ENCODE assay signal across 8 cellular contexts in genomic region chr11:68855205-68855978, GRCh38. TPM values are rescaled to one million over a fixed set of nuclear protein-coding genes. Genes with fewer than 3 reads are reported as not detected.
DNase-seq lines count a peak whose midpoint lies in the region; ATAC-seq and TF ChIP-seq lines count a peak whose summit lies in the region.

No MANE protein-coding gene starts in this region.

- no peak overlapping the region for H2AK5ac ChIP-seq in trophoblast cell (ENCODE audit: low read length)

- peak overlapping the region; percentile 70 to 74 for H3K4me3 Mint-ChIP-seq in activated T-cell treated with anti-CD3 and anti-CD28 coated beads, Interleukin-2, amount 50 U/mL, for 72 hours
- peak overlapping the region; percentile 46 for H3K4me3 Mint-ChIP-seq in glutamatergic neuron (ENCODE audit: unreplicated experiment)

- H3K9me3 ChIP-seq in HUES64 (ENCODE audit: insufficient read depth, low read depth, low read length) (peaks cover 4% of the 10 kb centered on the region; the same call in 1 of the 2 replicates), trophoblast cell (ENCODE audit: insufficient read depth, low read depth, low read length) (no peaks in the 10 kb centered on the region)

- peaks cover 21% of the 10 kb centered on the region for H3K27me3 Mint-ChIP-seq in activated T-cell treated with anti-CD3 and anti-CD28 coated beads, Interleukin-2, amount 50 U/mL, for 72 hours (ENCODE audit: low read depth)
- H3K27me3 Mint-ChIP-seq in glutamatergic neuron (ENCODE audit: unreplicated experiment), result peaks cover 18% of the 10 kb centered on the region

- peaks cover 25% of the 10 kb centered on the region for H3K27me3 ChIP-seq in HUES64 (ENCODE audit: insufficient read depth, low read length)
- H3K27me3 ChIP-seq in trophoblast cell (ENCODE audit: insufficient read depth, low read length), result peaks cover 12% of the 10 kb centered on the region

- DNase-seq in AG10803 (ENCODE audit: low read depth), result peak; percentile 55
- peak in 1 of 2 donors; percentile 33 for DNase-seq in activated T-cell treated with anti-CD3 and anti-CD28 coated beads, Interleukin-2, amount 50 U/mL, for 72 hours
- peak; percentile 35 for DNase-seq in glutamatergic neuron
- DNase-seq in trophoblast cell, result peak in 1 of 2 donors; percentile 63
- DNase-seq in GOT3 (lab: John Stamatoyannopoulos, UW), result no peak
- DNase-seq in kidney tubule cell (ENCODE audit: low spot score), result no peak
- no peak for DNase-seq in mucosa of gallbladder (ENCODE audit: low spot score)

- H3K9ac ChIP-seq in HUES64 (ENCODE audit: low read depth, low read length) (no peak overlapping the region; the same call in 1 of the 2 replicates), trophoblast cell (ENCODE audit: low read length) (no peak overlapping the region)

- H2AFZ ChIP-seq in trophoblast cell (ENCODE audit: insufficient read depth, low read length, poor library complexity), result peak overlapping the region; percentile 56

- H3K27ac ChIP-seq in HUES64 (ENCODE audit: low read depth, low read length) (peak overlapping the region; percentile 67; the same call in 1 of the 2 replicates), trophoblast cell (ENCODE audit: low read depth, low read length) (no peak overlapping the region)

- H4K91ac ChIP-seq in trophoblast cell (ENCODE audit: low read depth, low read length), result no peak overlapping the region

- H2BK5ac ChIP-seq in trophoblast cell (ENCODE audit: low read depth, low read length, poor library complexity), result no peak overlapping the region

- H3K79me2 ChIP-seq in trophoblast cell (ENCODE audit: control insufficient read depth, insufficient read depth, low read length, poor library complexity), result no peaks in the 10 kb centered on the region

- H3K4me1 Mint-ChIP-seq in activated T-cell treated with anti-CD3 and anti-CD28 coated beads, Interleukin-2, amount 50 U/mL, for 72 hours (ENCODE audit: low read depth), result no peaks in the 10 kb centered on the region
- H3K4me1 Mint-ChIP-seq in glutamatergic neuron (ENCODE audit: low read depth, unreplicated experiment), result no peaks in the 10 kb centered on the region

- H3K4me1 ChIP-seq in HUES64 (ENCODE audit: insufficient read depth, low read length) (0 out of 2 replicates have a peak, but pooled peaks cover 4% of the 10 kb centered on the region), trophoblast cell (ENCODE audit: control insufficient read depth in 1 of 2, insufficient read depth in 2 of 2, low read length in 2 of 2) (peaks cover 3 to 7% of the 10 kb centered on the region in 2 experiments)

- H3K9me3 Mint-ChIP-seq in activated T-cell treated with anti-CD3 and anti-CD28 coated beads, Interleukin-2, amount 50 U/mL, for 72 hours, result no peaks in the 10 kb centered on the region
- peaks cover 2% of the 10 kb centered on the region for H3K9me3 Mint-ChIP-seq in glutamatergic neuron (ENCODE audit: unreplicated experiment)

- no peaks in the 10 kb centered on the region for H3K36me3 Mint-ChIP-seq in activated T-cell treated with anti-CD3 and anti-CD28 coated beads, Interleukin-2, amount 50 U/mL, for 72 hours (ENCODE audit: insufficient read depth in 2 of 2)
- peaks cover 6% of the 10 kb centered on the region for H3K36me3 Mint-ChIP-seq in glutamatergic neuron (ENCODE audit: unreplicated experiment)

- H3K23ac ChIP-seq in trophoblast cell (ENCODE audit: low read length), result no peak overlapping the region

- H3K27ac Mint-ChIP-seq in activated T-cell treated with anti-CD3 and anti-CD28 coated beads, Interleukin-2, amount 50 U/mL, for 72 hours, result no peak overlapping the region
- H3K27ac Mint-ChIP-seq in glutamatergic neuron (ENCODE audit: unreplicated experiment), result no peak overlapping the region

- no peak overlapping the region for H3K18ac ChIP-seq in trophoblast cell (ENCODE audit: low read length)

- H3K4me3 ChIP-seq in AG10803 (ENCODE audit: low read length) (peak overlapping the region; percentile 59), HUES64 (ENCODE audit: low read length) (peak overlapping the region; percentile 74), trophoblast cell (ENCODE audit: low read depth, low read length) (peak overlapping the region; percentile 55)

- peak overlapping the region; percentile 75 for H3K4me2 ChIP-seq in trophoblast cell (ENCODE audit: low read length)

- H4K8ac ChIP-seq in trophoblast cell (ENCODE audit: low read depth, low read length), result peak overlapping the region; percentile 8

- no peaks in the 10 kb centered on the region for H3K36me3 ChIP-seq in HUES64 (ENCODE audit: insufficient read depth, low read length)
- H3K36me3 ChIP-seq in trophoblast cell (ENCODE audit: control insufficient read depth in 1 of 2, insufficient read depth in 2 of 2, low read length in 2 of 2), result no peaks in the 10 kb centered on the region

- H2BK120ac ChIP-seq in trophoblast cell (ENCODE audit: insufficient read depth, low read length, poor library complexity), result no peak overlapping the region

- no peak overlapping the region for H4K12ac ChIP-seq in trophoblast cell (ENCODE audit: low read depth, low read length)

- 4% methylated on average over 62 of the region's 62 CpGs for WGBS in HUES64
- WGBS in trophoblast cell (ENCODE audit: extremely low coverage, insufficient coverage, insufficient read length), result no CpG with 5 or more reads among the region's 62 CpGs

- peak; percentile 39; the same call in 1 of the 2 replicates for TF ChIP-seq CTCF in AG10803 (conservative IDR thresholded peaks at IDR 0.05; ENCODE audit: low read length)
- TF ChIP-seq CTCF in glutamatergic neuron (IDR thresholded peaks at IDR 0.05; ENCODE audit: partially characterized antibody, unreplicated experiment), result no peak

- ATAC-seq in activated T-cell treated with anti-CD3 and anti-CD28 coated beads, Interleukin-2, amount 50 U/mL, for 72 hours (replicated peaks in 1 of 2), result peak; percentile 53 to 82

- H3K14ac ChIP-seq in trophoblast cell (ENCODE audit: low read length), result no peak overlapping the region

- no peaks in the 10 kb centered on the region for H3K79me1 ChIP-seq in trophoblast cell (ENCODE audit: low read length)

- H2BK12ac ChIP-seq in trophoblast cell (ENCODE audit: low read length), result no peak overlapping the region

- H3K4ac ChIP-seq in trophoblast cell (ENCODE audit: low read depth, low read length), result no peak overlapping the region

RNA-seq across cellular contexts. Expression of gene CPT1A, which starts 13.7 kb away (rescaled TPM):
- polyA plus RNA-seq in HUES64 (2013, experiment 1 of 2), result 5.2 TPM
- polyA plus RNA-seq in HUES64 (2013, experiment 2 of 2), result 6.1 TPM
- total RNA-seq in activated T-cell treated with anti-CD3 and anti-CD28 coated beads, Interleukin-2, amount 50 U/mL, for 72 hours, result 10 to 100 TPM; 26.2 to 35.8 TPM
- total RNA-seq in glutamatergic neuron (ENCODE audit: unreplicated experiment) (4.1 TPM), mucosa of gallbladder (102 TPM)
- 0.17 and 0.21 TPM in 2 replicates for polyA plus RNA-seq in trophoblast cell (2013)

RNA-seq across cellular contexts. Expression of gene MRPL21, which starts 48.2 kb away (rescaled TPM):
- 80.1 TPM for polyA plus RNA-seq in HUES64 (2013, experiment 1 of 2)
- 71.4 TPM for polyA plus RNA-seq in HUES64 (2013, experiment 2 of 2)
- 10 to 100 TPM; 56.4 to 74.0 TPM for total RNA-seq in activated T-cell treated with anti-CD3 and anti-CD28 coated beads, Interleukin-2, amount 50 U/mL, for 72 hours
- total RNA-seq in glutamatergic neuron (ENCODE audit: unreplicated experiment) (54.3 TPM), mucosa of gallbladder (41.4 TPM)
- polyA plus RNA-seq in trophoblast cell (2013), result 47.9 and 49.0 TPM in 2 replicates

RNA-seq across cellular contexts. Expression of gene IGHMBP2, which starts 48.3 kb away (rescaled TPM):
- polyA plus RNA-seq in HUES64 (2013, experiment 1 of 2), result 9.1 TPM
- polyA plus RNA-seq in HUES64 (2013, experiment 2 of 2), result 9.3 TPM
- total RNA-seq in activated T-cell treated with anti-CD3 and anti-CD28 coated beads, Interleukin-2, amount 50 U/mL, for 72 hours, result 10 to 100 TPM; 29.2 to 40.6 TPM
- total RNA-seq in glutamatergic neuron (ENCODE audit: unreplicated experiment) (30.8 TPM), mucosa of gallbladder (20.7 TPM)
- polyA plus RNA-seq in trophoblast cell (2013), result 6.2 and 6.6 TPM in 2 replicates

Comparison
In these comparisons a context has a peak if more than half of its experiments do, and no peak if none do; other contexts are left out.
1. DNase-seq: peak in AG10803 (single experiment) and glutamatergic neuron (single experiment); none in GOT3 (single experiment), kidney tubule cell (single experiment) and mucosa of gallbladder (single experiment).
2. Peak in every context shown above with its lines, with median percentiles within 50 percentile points of each other: H3K4me3 ChIP-seq.